Comparison of ENCODE assay signal across 8 cellular contexts in genomic region chr17:63841350-63842172, GRCh38. TPM values are rescaled to one million over a fixed set of nuclear protein-coding genes. Genes with fewer than 3 reads are reported as not detected.
A peak's percentile ranks its signal among the peaks of the same experiment; 100 is the strongest.
DNase-seq lines count a peak whose midpoint lies in the region; ATAC-seq and TF ChIP-seq lines count a peak whose summit lies in the region.

No MANE protein-coding gene starts in this region.

- H3K9me3 Mint-ChIP-seq in HFFc6 (no peaks in the 10 kb centered on the region), natural killer cell (no peaks in the 10 kb centered on the region)

- H3K36me3 Mint-ChIP-seq in HFFc6 (ENCODE audit: low read depth) (no peaks in the 10 kb centered on the region), natural killer cell (no peaks in the 10 kb centered on the region)

- DNase-seq in CD1c-positive myeloid dendritic cell (ENCODE audit: extremely low spot score) = peak; percentile 67
- DNase-seq in HFFc6 = peak; percentile 52
- peak; percentile 36 to 38 for DNase-seq in activated CD4-positive, alpha-beta T cell treated with anti-CD3 and anti-CD28 coated beads, Interleukin-2, amount 50 U/mL, for 48 hours
- DNase-seq in fibroblast of pulmonary artery (ENCODE audit: low read depth) = peak; percentile 52
- DNase-seq in natural killer cell = no peak
- no peak for DNase-seq in cortex of kidney (lab: John Stamatoyannopoulos, UW)
- DNase-seq in COLO829 (ENCODE audit: low spot score) = no peak

- H3K4me3 Mint-ChIP-seq in HFFc6 (peak overlapping the region; percentile 98), natural killer cell (peak overlapping the region; percentile 95)

- H3K27ac Mint-ChIP-seq in HFFc6 = peak overlapping the region; percentile 92
- peak overlapping the region; percentile 83 to 89 for H3K27ac Mint-ChIP-seq in natural killer cell

- ATAC-seq in natural killer cell = no peak
- ATAC-seq in HG03521 (IDR thresholded peaks at IDR 0.05; ENCODE audit: unreplicated experiment) = no peak

- H3K27me3 Mint-ChIP-seq in HFFc6 (ENCODE audit: insufficient read depth) (no peaks in the 10 kb centered on the region; the same call in 1 of the 2 replicates), natural killer cell (ENCODE audit: low read depth in 2 of 2) (no peaks in the 10 kb centered on the region)

- intact Hi-C loops in natural killer cell (cut with micrococcal nuclease) = loop anchor here (2.0 to 5.0 kb wide), 5 partner anchors 69 to 665 kb away; partner anchors contain the start of genes CCDC47, CEP95, DDX5 and ICAM2

- H3K4me1 Mint-ChIP-seq in HFFc6 (ENCODE audit: low read depth) (peaks cover 36% of the 10 kb centered on the region), natural killer cell (peaks cover 34 to 49% of the 10 kb centered on the region in 2 donors)

- no peak for TF ChIP-seq CTCF in HFFc6 (IDR thresholded peaks at IDR 0.05)
- no peak for TF ChIP-seq CTCF in fibroblast of pulmonary artery (IDR thresholded peaks at IDR 0.05; ENCODE audit: low read length, missing control alignments)
- TF ChIP-seq CTCF in natural killer cell (IDR thresholded peaks at IDR 0.05) = no peak

- peak overlapping the region; percentile 92 for H3K4me3 ChIP-seq in fibroblast of pulmonary artery (replicated peaks; ENCODE audit: low read depth, low read length)

RNA-seq across cellular contexts. Expression of gene SMARCD2, which starts 0.9 kb away (rescaled TPM):
- 10 to 100 TPM; 45.9 to 53.5 (median 48.7) TPM for total RNA-seq in HFFc6 (2021; fragmentation: NEBNext Ultra II Directional; extraction: Animal tissue kit (Norgen Biotek cat#: 25700))
- 100 to 1,000 TPM; 131 to 162 (median 139) TPM for total RNA-seq in natural killer cell

RNA-seq across cellular contexts. Expression of gene FTSJ3, which starts 14.1 kb away (rescaled TPM):
- 10 to 100 TPM; 43.2 to 55.1 (median 47.5) TPM for total RNA-seq in HFFc6 (2021; fragmentation: NEBNext Ultra II Directional; extraction: Animal tissue kit (Norgen Biotek cat#: 25700))
- 10 to 100 TPM; 35.2 to 53.5 (median 51.6) TPM for total RNA-seq in natural killer cell

RNA-seq across cellular contexts. Expression of gene PSMC5, which starts 14.3 kb away (rescaled TPM):
- 100 to 1,000 TPM; 156 to 206 (median 179) TPM for total RNA-seq in HFFc6 (2021; fragmentation: NEBNext Ultra II Directional; extraction: Animal tissue kit (Norgen Biotek cat#: 25700))
- total RNA-seq in natural killer cell = 100 to 1,000 TPM in 2 of 3 donors, 10 to 100 TPM in 1; 91.3 to 114 (median 100) TPM

RNA-seq across cellular contexts. Expression of gene CSH2, which starts 31.9 kb away (rescaled TPM):
- total RNA-seq in HFFc6 (2021; fragmentation: NEBNext Ultra II Directional; extraction: Animal tissue kit (Norgen Biotek cat#: 25700)) = not detected
- not detected for total RNA-seq in natural killer cell

RNA-seq across cellular contexts. Expression of gene GH2, which starts 40.2 kb away (rescaled TPM):
- not detected for total RNA-seq in HFFc6 (2021; fragmentation: NEBNext Ultra II Directional; extraction: Animal tissue kit (Norgen Biotek cat#: 25700))
- total RNA-seq in natural killer cell = not detected

Comparison
In these comparisons a context has a peak if more than half of its experiments do, and no peak if none do; other contexts are left out.
1. DNase-seq: peak in CD1c-positive myeloid dendritic cell (single experiment), HFFc6 (single experiment), activated CD4-positive, alpha-beta T cell treated with anti-CD3 and anti-CD28 coated beads, Interleukin-2, amount 50 U/mL, for 48 hours (2 of 2) and fibroblast of pulmonary artery (single experiment); none in natural killer cell (single experiment), cortex of kidney (single experiment) and COLO829 (single experiment).